ENCODE assay signal across 18 cellular contexts in the genomic region with DNA sequence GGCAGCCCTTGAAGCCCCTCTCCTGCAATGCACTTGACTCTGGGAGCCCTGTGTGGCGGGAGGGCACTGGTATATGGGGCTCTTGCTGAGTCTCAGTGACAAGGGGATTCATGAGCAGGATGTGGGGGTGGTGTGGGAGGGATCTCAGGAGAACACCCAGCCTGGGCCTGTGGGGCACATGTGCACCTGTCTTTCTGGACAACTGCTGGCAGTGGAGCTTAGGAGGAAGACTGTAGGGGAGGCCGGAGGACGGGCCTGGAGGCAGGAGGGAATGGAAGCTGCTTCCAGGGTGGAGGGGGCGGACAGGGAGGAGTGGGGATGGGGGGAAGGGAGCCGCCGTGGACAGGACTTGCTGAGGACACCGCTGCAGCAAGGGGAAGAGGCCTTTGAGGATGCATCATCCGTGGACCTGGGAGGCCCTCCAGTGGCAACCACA.
"Had no signal": no experiment of that assay in that cellular context is flagged by ENCODE, and none has a peak within 500 bp of the region (broad histone marks: within the 10 kb centered on the region; RNA-seq: fewer than 3 reads in every experiment).

No MANE protein-coding gene starts in this region.

- DNase-seq: activated CD4-positive, alpha-beta T cell treated with anti-CD3 and anti-CD28 coated beads, Interleukin-2, amount 10 ng/mL, durations not matched to agents 24 days and 14 days; activated CD4-positive, CD25-positive, alpha-beta regulatory T cell; mesenchymal stem cell; nephron progenitor cell; stimulated activated CD4-positive, alpha-beta T cell treated with anti-CD3 and anti-CD28 coated beads, Interleukin-12 subunit alpha, Interleukin-12 subunit beta, amount 100 ng/mL, for 4 hours; stimulated activated CD4-positive, alpha-beta T cell treated with anti-CD3 and anti-CD28 coated beads, Interleukin-2, amount 100 ng/mL, for 24 hours; stomach; SW 1271; testis; uterus had no signal

- H3K36me3 Mint-ChIP-seq: activated naive CD4-positive, alpha-beta T cell treated with anti-CD3 and anti-CD28 coated beads, Interleukin-2, amount 50 U/mL, for 72 hours had no signal

- H3K79me2 ChIP-seq: hepatocyte had no signal

- H3K4me2 ChIP-seq: hepatocyte had no signal

- ATAC-seq: activated naive CD4-positive, alpha-beta T cell treated with anti-CD3 and anti-CD28 coated beads, Interleukin-2, amount 50 U/mL, for 72 hours; left lung had no signal

- H3K36me3 ChIP-seq: cardiac muscle cell, left lung, uterus had no signal

- FAIRE-seq: endometrium, keratinocyte, TTC549 had no signal

- H3K27ac Mint-ChIP-seq: activated CD4-positive, alpha-beta T cell treated with anti-CD3 and anti-CD28 coated beads, Interleukin-2, amount 10 ng/mL, durations not matched to agents 24 days and 14 days; nephron progenitor cell had no signal

- H3K4me1 Mint-ChIP-seq: activated CD4-positive, alpha-beta T cell treated with anti-CD3 and anti-CD28 coated beads, Interleukin-2, amount 10 ng/mL, durations not matched to agents 24 days and 14 days had no signal

- H3K27ac ChIP-seq: cardiac muscle cell, dorsolateral prefrontal cortex, hepatocyte, left lung, stomach, testis, uterus had no signal

- H3K27me3 ChIP-seq: cardiac muscle cell, dorsolateral prefrontal cortex, hepatocyte, left lung, testis, uterus had no signal

- H2AFZ ChIP-seq: hepatocyte had no signal

- H3K4me1 ChIP-seq: left lung, uterus had no signal

- H3K9me3 Mint-ChIP-seq: activated CD4-positive, alpha-beta T cell treated with anti-CD3 and anti-CD28 coated beads, Interleukin-2, amount 10 ng/mL, durations not matched to agents 24 days and 14 days; activated naive CD4-positive, alpha-beta T cell treated with anti-CD3 and anti-CD28 coated beads, Interleukin-2, amount 50 U/mL, for 72 hours; nephron progenitor cell had no signal

- H3K9me3 ChIP-seq: left lung, stomach, testis, uterus had no signal

- H3K4me3 Mint-ChIP-seq: activated CD4-positive, alpha-beta T cell treated with anti-CD3 and anti-CD28 coated beads, Interleukin-2, amount 10 ng/mL, durations not matched to agents 24 days and 14 days; nephron progenitor cell had no signal

- H3K4me3 ChIP-seq: cardiac muscle cell, dorsolateral prefrontal cortex, hepatocyte, left lung, stomach, testis, uterus had no signal
